8 cellular contexts compared by ENCODE assay signal in genomic region chr7:131109757-131110293, GRCh38.
DNase-seq lines count a peak whose midpoint lies in the region; FAIRE-seq and TF ChIP-seq lines count a peak whose summit lies in the region.

No MANE protein-coding gene starts in this region.

- H3K4me3 ChIP-seq in fibroblast of pulmonary artery (replicated peaks; ENCODE audit: low read depth, low read length) (peak overlapping the region; percentile 92), stomach smooth muscle (ENCODE audit: low read length in 2 of 2) (peak overlapping the region; percentile 95 to 97)

- H3K9me3 Mint-ChIP-seq in nephron = no peaks in the 10 kb centered on the region

- peak overlapping the region; percentile 99 for H3K27ac ChIP-seq in stomach smooth muscle (ENCODE audit: low read length)

- no peak overlapping the region for H3K27ac Mint-ChIP-seq in nephron

- H3K27me3 Mint-ChIP-seq in nephron (ENCODE audit: low read depth) = peaks cover 91% of the 10 kb centered on the region

- H3K36me3 Mint-ChIP-seq in nephron (ENCODE audit: low read depth) = no peaks in the 10 kb centered on the region

- peak overlapping the region; percentile 72 to 100 for H3K9ac ChIP-seq in stomach smooth muscle (ENCODE audit: low read length in 2 of 2)

- no peak for TF ChIP-seq CTCF in fibroblast of pulmonary artery (IDR thresholded peaks at IDR 0.05; ENCODE audit: low read length, missing control alignments)
- no peak for TF ChIP-seq CTCF in nephron (IDR thresholded peaks at IDR 0.05; ENCODE audit: unreplicated experiment in 3 of 3)

- no peaks in the 10 kb centered on the region for H3K27me3 ChIP-seq in stomach smooth muscle (ENCODE audit: control insufficient read depth in 1 of 2, insufficient read depth in 2 of 2, low read length in 2 of 2)

- H3K4me1 Mint-ChIP-seq in nephron = peaks cover 34% of the 10 kb centered on the region

- H3K4me1 ChIP-seq in stomach smooth muscle (ENCODE audit: control insufficient read depth, insufficient read depth, low read length) = peaks cover 20% of the 10 kb centered on the region

- no peaks in the 10 kb centered on the region for H3K36me3 ChIP-seq in stomach smooth muscle (ENCODE audit: control insufficient read depth in 2 of 2, insufficient read depth in 2 of 2, low read length in 2 of 2)

- peak; percentile 68 for DNase-seq in SIG-M5 treated with dmso at 0.1 percent for 504 hours (lab: John Stamatoyannopoulos, UW; ENCODE audit: unreplicated experiment)
- no peak for DNase-seq in SIG-M5 (lab: John Stamatoyannopoulos, UW)
- peak; percentile 41 for DNase-seq in HTR-8/SVneo (ENCODE audit: insufficient read length, low spot score)
- peak; percentile 73 for DNase-seq in activated effector memory CD4-positive, alpha-beta T cell treated with Interleukin-2 at 50 U/mL for 16 hours
- peak; percentile 91 for DNase-seq in fibroblast of pulmonary artery (ENCODE audit: low read depth)

- no peaks in the 10 kb centered on the region for H3K9me3 ChIP-seq in stomach smooth muscle (ENCODE audit: control insufficient read depth in 2 of 2, low read length in 2 of 2)

- FAIRE-seq in HTR-8/SVneo (lab: Jason Lieb, UNC) = no peak

- H3K4me3 Mint-ChIP-seq in nephron = peak overlapping the region; percentile 78 to 94 (median 88)

TF ChIP-seq in PFSK-1, 5 proteins besides CTCF, POLR2A, EP300 and RAD21:
- TF ChIP-seq FOXP2 (optimal IDR thresholded peaks at IDR 0.05; ENCODE audit: borderline replicate concordance, extremely low read depth, extremely low read length, insufficient read depth) = peak; percentile 80
- TF ChIP-seq TAF1 (IDR thresholded peaks at IDR 0.05; ENCODE audit: borderline replicate concordance, insufficient read depth, low read length) = peak; percentile 46; the same call in 1 of the 2 replicates
- no peak for TF ChIP-seq REST (IDR thresholded peaks at IDR 0.05; ENCODE audit: insufficient read depth in 1 of 2, low read depth in 2 of 2, low read length in 2 of 2)
- TF ChIP-seq POLR2AphosphoS5 (IDR thresholded peaks at IDR 0.05; ENCODE audit: low read depth, low read length) = no peak
- TF ChIP-seq SIN3A (IDR thresholded peaks at IDR 0.05; ENCODE audit: borderline replicate concordance, insufficient read depth, low read length) = peak; percentile 47; the same call in 1 of the 2 replicates
